In genomic region chr14:52724360-52724644, GRCh38 we compare ENCODE assay signal across 1 cellular context.
TF ChIP-seq lines count a peak whose summit lies in the region.

No MANE protein-coding gene starts in this region.

TF ChIP-seq in HepG2, 621 proteins besides CTCF, POLR2A, EP300 and RAD21:
- TF ChIP-seq ZNF263 (CRISPR knock-in tag; IDR thresholded peaks at IDR 0.05) (no peak), SAFB2 (CRISPR knock-in tag; IDR thresholded peaks at IDR 0.05; ENCODE audit: borderline replicate concordance, low read depth) (no peak), TFDP2 (CRISPR knock-in tag; IDR thresholded peaks at IDR 0.05) (no peak), ZFP1 (CRISPR knock-in tag; IDR thresholded peaks at IDR 0.05) (no peak), ZNF142 (CRISPR knock-in tag; IDR thresholded peaks at IDR 0.05) (no peak), ATF7 (IDR thresholded peaks at IDR 0.05) (no peak), ATF7 (CRISPR knock-in tag; IDR thresholded peaks at IDR 0.05) (no peak), ERF (CRISPR knock-in tag; IDR thresholded peaks at IDR 0.05) (no peak), ZBTB42 (CRISPR knock-in tag; IDR thresholded peaks at IDR 0.05) (no peak), SMAD9 (CRISPR knock-in tag; IDR thresholded peaks at IDR 0.05) (no peak), MTA1 (CRISPR knock-in tag; IDR thresholded peaks at IDR 0.05; ENCODE audit: borderline replicate concordance) (no peak), HES4 (CRISPR knock-in tag; IDR thresholded peaks at IDR 0.05; ENCODE audit: borderline replicate concordance) (no peak), ZNF20 (CRISPR knock-in tag; IDR thresholded peaks at IDR 0.05) (no peak), POLR2AphosphoS5 (IDR thresholded peaks at IDR 0.05; ENCODE audit: low read depth, low read length) (no peak), ZNF713 (CRISPR knock-in tag; IDR thresholded peaks at IDR 0.05) (no peak), SIX1 (CRISPR knock-in tag; IDR thresholded peaks at IDR 0.05; ENCODE audit: borderline replicate concordance) (no peak), ZBTB37 (CRISPR knock-in tag; IDR thresholded peaks at IDR 0.05) (no peak), ATF7-NPFF (CRISPR knock-in tag; IDR thresholded peaks at IDR 0.05; ENCODE audit: low read depth) (no peak), ZNF136 (CRISPR knock-in tag; IDR thresholded peaks at IDR 0.05; ENCODE audit: low read depth) (no peak), TBX3 (IDR thresholded peaks at IDR 0.05; ENCODE audit: borderline replicate concordance) (no peak), SALL1 (CRISPR knock-in tag; IDR thresholded peaks at IDR 0.05) (no peak)
